Comparison of ENCODE assay signal across 16 cellular contexts in genomic region chr4:79472693-79473552, GRCh38.
DNase-seq lines count a peak whose midpoint lies in the region; ATAC-seq, FAIRE-seq and TF ChIP-seq lines count a peak whose summit lies in the region.
"Had no signal": no experiment of that assay in that cellular context is flagged by ENCODE, and none has a peak within 500 bp of the region (broad histone marks: within the 10 kb centered on the region; RNA-seq: fewer than 3 reads in every experiment).

No MANE protein-coding gene starts in this region.

- H3K9ac ChIP-seq in K562 (ENCODE audit: insufficient read depth in 1 of 2, low read depth in 2 of 2, low read length in 2 of 2), result no peak overlapping the region

- H3K27ac ChIP-seq in K562 (ENCODE audit: extremely low read depth, low read depth, low read length) (no peak overlapping the region), sigmoid colon (peak overlapping the region in 3 of 4 donors; percentile 7 to 55 (median 36))

- in situ Hi-C loops in K562 (cut with MboI), result no loop called here

- H3K9me3 ChIP-seq in K562 (replicated peaks; ENCODE audit: control insufficient read depth, insufficient read depth, low read depth, low read length), result no peaks in the 10 kb centered on the region; the same call in 1 of the 2 replicates
- H3K9me3 ChIP-seq in sigmoid colon, result no peaks in the 10 kb centered on the region

- H3K36me3 ChIP-seq in K562 (ENCODE audit: control insufficient read depth, insufficient read depth, low read length) (no peaks in the 10 kb centered on the region), sigmoid colon (no peaks in the 10 kb centered on the region)

- CTCF ChIA-PET in K562 (lab: Yijun Ruan, JAX; ENCODE audit: low intra/inter-chr PET ratio), result no interaction called here

- BruUV-seq in K562 (replicated peaks; lab: Mats Ljungman, UMichigan), result no TSS peak

- 10% methylated on average over 3 of the region's 3 CpGs for WGBS in K562 (ENCODE audit: insufficient coverage, low coverage, missing lambda C conversion rate)
- WGBS in sigmoid colon, 2 donors, result 21 to 82% methylated on average over 3 of the region's 3 CpGs

- no peak for ATAC-seq in K562
- ATAC-seq: T-helper 17 cell had no signal

- DNase-seq in NCI-H1092 (lab: John Stamatoyannopoulos, UW) (peak; percentile 18), NCI-H1436 treated with DMSO at 0.1 percent for 48 hours (lab: John Stamatoyannopoulos, UW) (peak; percentile 1), K562 (ENCODE audit: extremely low read depth in 1 of 4, low spot score in 3 of 4) (no peak), sigmoid colon (no peak), mesenteric fat pad (ENCODE audit: low spot score) (no peak), AG08396 (ENCODE audit: low spot score) (no peak)
- DNase-seq in activated CD4-positive, alpha-beta T cell treated with anti-CD3 and anti-CD28 coated beads for 48 hours, result no peak
- DNase-seq: ACHN, DMS79 treated with DMSO at 0.1 percent for 48 hours, HCEC 1CT, KG1, NCI-H1930, NCI-H510A, Right ventricle myocardium superior, T-helper 17 cell had no signal

- intact Hi-C loops in K562 (cut with micrococcal nuclease) (no loop called here), sigmoid colon (cut with DNase I) (no loop called here)

- no peaks in the 10 kb centered on the region for H4K20me1 ChIP-seq in K562 (replicated peaks; ENCODE audit: control insufficient read depth, insufficient read depth, low read length)

- TF ChIP-seq CTCF in K562 (IDR thresholded peaks at IDR 0.05 in 2 of 3, conservative IDR thresholded peaks at IDR 0.05 in 1 of 3; ENCODE audit: insufficient read depth in 2 of 3, low read depth in 1 of 3, low read length in 3 of 3), result no peak
- TF ChIP-seq CTCF in sigmoid colon (IDR thresholded peaks at IDR 0.05), result no peak

- no peaks in the 10 kb centered on the region for H3K4me1 ChIP-seq in K562 (replicated peaks in 1 of 2; ENCODE audit: control insufficient read depth in 2 of 2, insufficient read depth in 2 of 2, low read length in 2 of 2)
- H3K4me1 ChIP-seq in sigmoid colon, result peaks cover 0 to 21% (median 4%) of the 10 kb centered on the region in 4 donors

- no peaks in the 10 kb centered on the region for H3K27me3 ChIP-seq in K562 (ENCODE audit: control insufficient read depth in 2 of 2, insufficient read depth in 2 of 2, low read length in 2 of 2)
- H3K27me3 ChIP-seq in sigmoid colon, result no peaks in the 10 kb centered on the region

- TF ChIP-seq EP300 in K562 (IDR thresholded peaks at IDR 0.05; ENCODE audit: low read length) (no peak), sigmoid colon (IDR thresholded peaks at IDR 0.05) (no peak)

- H3K4me2 ChIP-seq in K562 (ENCODE audit: insufficient read depth, low read length), result no peak overlapping the region

- H3K9me1 ChIP-seq in K562 (ENCODE audit: control insufficient read depth, insufficient read depth, low read length), result no peaks in the 10 kb centered on the region

- TF ChIP-seq POLR2A in K562 (conservative IDR thresholded peaks at IDR 0.05), result no peak
- TF ChIP-seq POLR2A in sigmoid colon (IDR thresholded peaks at IDR 0.05), result no peak

- no peak for FAIRE-seq in K562 (lab: Jason Lieb, UNC)
- FAIRE-seq: RCC 7860 had no signal

- TF ChIP-seq RAD21 in K562 (CRISPR knock-in tag; conservative IDR thresholded peaks at IDR 0.05 in 1 of 2, IDR thresholded peaks at IDR 0.05 in 1 of 2), result no peak

- no peak overlapping the region for H3K4me3 ChIP-seq in K562
- H3K4me3 ChIP-seq in sigmoid colon, result no peak overlapping the region

- H3K79me2 ChIP-seq in K562 (ENCODE audit: control insufficient read depth, insufficient read depth, low read length), result no peaks in the 10 kb centered on the region

- peak overlapping the region; percentile 20; the same call in 1 of the 2 replicates for H2AFZ ChIP-seq in K562 (ENCODE audit: low read depth, low read length)

- POLR2A ChIA-PET in K562 (lab: Yijun Ruan, JAX), result no interaction called here

TF ChIP-seq in K562, 482 proteins besides CTCF, POLR2A, EP300 and RAD21 (continues in another document):
- TF ChIP-seq ZNF639 (CRISPR knock-in tag; conservative IDR thresholded peaks at IDR 0.05 in 1 of 2, IDR thresholded peaks at IDR 0.05 in 1 of 2) (no peak), HMG20A (CRISPR knock-in tag; conservative IDR thresholded peaks at IDR 0.05) (no peak), STAG1 (CRISPR knock-in tag; IDR thresholded peaks at IDR 0.05; ENCODE audit: borderline replicate concordance) (no peak), MBD2 (IDR thresholded peaks at IDR 0.05; ENCODE audit: borderline replicate concordance, low read depth) (no peak), MTA3 (IDR thresholded peaks at IDR 0.05; ENCODE audit: borderline replicate concordance) (no peak), ZNF324 (CRISPR knock-in tag; IDR thresholded peaks at IDR 0.05) (no peak), ZKSCAN8 (CRISPR knock-in tag; IDR thresholded peaks at IDR 0.05) (no peak), ZNF24 (IDR thresholded peaks at IDR 0.05) (0 out of 2 replicates have a peak, but pooled peaks have one; percentile 41), ZNF436 (CRISPR knock-in tag; IDR thresholded peaks at IDR 0.05) (no peak), ADNP (tag; IDR thresholded peaks at IDR 0.05) (peak; percentile 1; the same call in 1 of the 2 replicates), POLR2AphosphoS2 (IDR thresholded peaks at IDR 0.05; ENCODE audit: low read length) (no peak), MXI1 (IDR thresholded peaks at IDR 0.05; ENCODE audit: low read depth, low read length) (no peak), GABPB1 (CRISPR knock-in tag; IDR thresholded peaks at IDR 0.05) (no peak), MXD1 (CRISPR knock-in tag; IDR thresholded peaks at IDR 0.05; ENCODE audit: borderline replicate concordance, poor library complexity, severe bottlenecking) (no peak), ZNF655 (CRISPR knock-in tag; IDR thresholded peaks at IDR 0.05) (no peak), WHSC1 (IDR thresholded peaks at IDR 0.05; ENCODE audit: low read length) (no peak), ETV6 (IDR thresholded peaks at IDR 0.05; ENCODE audit: borderline replicate concordance in 1 of 2, low read depth in 2 of 2, low read length in 1 of 2) (no peak), ETV6 (CRISPR knock-in tag; IDR thresholded peaks at IDR 0.05; ENCODE audit: borderline replicate concordance) (no peak), REST (CRISPR knock-in tag; IDR thresholded peaks at IDR 0.05; ENCODE audit: low read depth) (no peak), FIP1L1 (IDR thresholded peaks at IDR 0.05; ENCODE audit: low read depth, low read length, poor library complexity, severe bottlenecking) (no peak), IFI16 (CRISPR knock-in tag; IDR thresholded peaks at IDR 0.05) (no peak), HMGN3 (IDR thresholded peaks at IDR 0.05; ENCODE audit: borderline replicate concordance, extremely low read depth, insufficient read length, low read depth, low read length) (no peak)

Comparison
In these comparisons a context has a peak if more than half of its experiments do, and no peak if none do; other contexts are left out.
1. DNase-seq: peak in NCI-H1092 (single experiment) and NCI-H1436 treated with DMSO at 0.1 percent for 48 hours (single experiment); none in K562 (0 of 4), sigmoid colon (single experiment), activated CD4-positive, alpha-beta T cell treated with anti-CD3 and anti-CD28 coated beads for 48 hours (single experiment), mesenteric fat pad (single experiment) and AG08396 (single experiment).